Comparison of ENCODE assay signal across 1 cellular context in genomic region chr14:93042968-93043940, GRCh38.
A peak's percentile ranks its signal among the peaks of the same experiment; 100 is the strongest.
TF ChIP-seq lines count a peak whose summit lies in the region.

No MANE protein-coding gene starts in this region.

TF ChIP-seq in HEK293, 187 proteins besides CTCF, POLR2A, EP300 and RAD21 (continued from another document and continues in another):
- TF ChIP-seq TSHZ1 (tag by site-specific recombination; IDR thresholded peaks at IDR 0.05; ENCODE audit: borderline replicate concordance) (peak; percentile 74; the same call in 1 of the 2 replicates), ZNF792 (tag by site-specific recombination; IDR thresholded peaks at IDR 0.05) (no peak), ZNF174 (tag by site-specific recombination; IDR thresholded peaks at IDR 0.05) (no peak), ZFP3 (tag by site-specific recombination; IDR thresholded peaks at IDR 0.05; ENCODE audit: low read depth) (no peak), OSR2 (tag by site-specific recombination; IDR thresholded peaks at IDR 0.05) (peak; percentile 53; the same call in 1 of the 2 replicates), ZNF677 (tag by site-specific recombination; IDR thresholded peaks at IDR 0.05) (no peak), ZNF404 (tag by site-specific recombination; IDR thresholded peaks at IDR 0.05) (no peak), FEZF1 (tag by site-specific recombination; IDR thresholded peaks at IDR 0.05) (peak; percentile 92), TCF7L2 (IDR thresholded peaks at IDR 0.05; ENCODE audit: borderline replicate concordance, low read depth, low read length) (no peak), ZNF596 (tag by site-specific recombination; IDR thresholded peaks at IDR 0.05) (no peak), ZNF211 (tag by site-specific recombination; IDR thresholded peaks at IDR 0.05; ENCODE audit: low read depth) (no peak), GLI2 (tag by site-specific recombination; IDR thresholded peaks at IDR 0.05; ENCODE audit: borderline replicate concordance, low read depth) (no peak), ZNF394 (tag by site-specific recombination; IDR thresholded peaks at IDR 0.05; ENCODE audit: borderline replicate concordance) (no peak), PRDM6 (tag by site-specific recombination; IDR thresholded peaks at IDR 0.05) (peak; percentile 37; the same call in 1 of the 2 replicates), ZNF175 (tag by site-specific recombination; IDR thresholded peaks at IDR 0.05) (no peak), ZBTB49 (tag by site-specific recombination; IDR thresholded peaks at IDR 0.05; ENCODE audit: low read depth) (no peak), ZNF658 (tag by site-specific recombination; IDR thresholded peaks at IDR 0.05) (no peak), ZFHX2 (tag by site-specific recombination; conservative IDR thresholded peaks at IDR 0.05) (peak; percentile 93), ZNF660 (tag by site-specific recombination; IDR thresholded peaks at IDR 0.05) (no peak), ZBTB1 (tag by site-specific recombination; IDR thresholded peaks at IDR 0.05) (no peak), PATZ1 (tag by site-specific recombination; IDR thresholded peaks at IDR 0.05) (peak; percentile 86), SP2 (tag by site-specific recombination; IDR thresholded peaks at IDR 0.05) (peak; percentile 61), ZNF26 (tag by site-specific recombination; IDR thresholded peaks at IDR 0.05) (no peak), ZNF510 (tag by site-specific recombination; IDR thresholded peaks at IDR 0.05; ENCODE audit: insufficient replicate concordance) (no peak), ZBTB8A (tag by site-specific recombination; IDR thresholded peaks at IDR 0.05) (no peak), ZNF112 (tag by site-specific recombination; IDR thresholded peaks at IDR 0.05) (no peak), TRIM28 (IDR thresholded peaks at IDR 0.05; ENCODE audit: borderline replicate concordance, low read length) (no peak), ZNF324 (tag by site-specific recombination; IDR thresholded peaks at IDR 0.05) (0 out of 2 replicates have a peak, but pooled peaks have one; percentile 49), ZNF280D (tag by site-specific recombination; IDR thresholded peaks at IDR 0.05) (no peak), GLIS2 (tag by site-specific recombination; IDR thresholded peaks at IDR 0.05) (peak; percentile 72), IKZF3 (tag by site-specific recombination; IDR thresholded peaks at IDR 0.05) (peak; percentile 77; the same call in 1 of the 2 replicates), ZNF133 (tag by site-specific recombination; IDR thresholded peaks at IDR 0.05) (no peak), SP3 (tag by site-specific recombination; IDR thresholded peaks at IDR 0.05) (peak; percentile 50; the same call in 1 of the 2 replicates), ZNF76 (tag by site-specific recombination; IDR thresholded peaks at IDR 0.05; ENCODE audit: borderline replicate concordance, low read depth) (no peak), ZNF266 (tag by site-specific recombination; IDR thresholded peaks at IDR 0.05; ENCODE audit: low read depth) (no peak), ZSCAN16 (tag by site-specific recombination; IDR thresholded peaks at IDR 0.05) (no peak), ZSCAN23 (tag by site-specific recombination; IDR thresholded peaks at IDR 0.05) (no peak), GLI4 (tag by site-specific recombination; IDR thresholded peaks at IDR 0.05) (no peak), ZIC2 (tag by site-specific recombination; IDR thresholded peaks at IDR 0.05) (no peak)
- TF ChIP-seq, protein P1, sequence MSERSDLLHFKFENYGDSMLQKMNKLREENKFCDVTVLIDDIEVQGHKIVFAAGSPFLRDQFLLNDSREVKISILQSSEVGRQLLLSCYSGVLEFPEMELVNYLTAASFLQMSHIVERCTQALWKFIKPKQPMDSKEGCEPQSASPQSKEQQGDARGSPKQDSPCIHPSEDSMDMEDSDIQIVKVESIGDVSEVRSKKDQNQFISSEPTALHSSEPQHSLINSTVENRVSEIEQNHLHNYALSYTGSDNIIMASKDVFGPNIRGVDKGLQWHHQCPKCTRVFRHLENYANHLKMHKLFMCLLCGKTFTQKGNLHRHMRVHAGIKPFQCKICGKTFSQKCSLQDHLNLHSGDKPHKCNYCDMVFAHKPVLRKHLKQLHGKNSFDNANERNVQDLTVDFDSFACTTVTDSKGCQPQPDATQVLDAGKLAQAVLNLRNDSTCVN (tag by site-specific recombination; optimal IDR thresholded peaks at IDR 0.05) = no peak
- TF ChIP-seq, protein P2, sequence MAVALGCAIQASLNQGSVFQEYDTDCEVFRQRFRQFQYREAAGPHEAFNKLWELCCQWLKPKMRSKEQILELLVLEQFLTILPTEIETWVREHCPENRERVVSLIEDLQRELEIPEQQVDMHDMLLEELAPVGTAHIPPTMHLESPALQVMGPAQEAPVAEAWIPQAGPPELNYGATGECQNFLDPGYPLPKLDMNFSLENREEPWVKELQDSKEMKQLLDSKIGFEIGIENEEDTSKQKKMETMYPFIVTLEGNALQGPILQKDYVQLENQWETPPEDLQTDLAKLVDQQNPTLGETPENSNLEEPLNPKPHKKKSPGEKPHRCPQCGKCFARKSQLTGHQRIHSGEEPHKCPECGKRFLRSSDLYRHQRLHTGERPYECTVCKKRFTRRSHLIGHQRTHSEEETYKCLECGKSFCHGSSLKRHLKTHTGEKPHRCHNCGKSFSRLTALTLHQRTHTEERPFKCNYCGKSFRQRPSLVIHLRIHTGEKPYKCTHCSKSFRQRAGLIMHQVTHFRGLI (tag by site-specific recombination; IDR thresholded peaks at IDR 0.05) = peak; percentile 47; the same call in 1 of the 2 replicates
- TF ChIP-seq, protein P3, sequence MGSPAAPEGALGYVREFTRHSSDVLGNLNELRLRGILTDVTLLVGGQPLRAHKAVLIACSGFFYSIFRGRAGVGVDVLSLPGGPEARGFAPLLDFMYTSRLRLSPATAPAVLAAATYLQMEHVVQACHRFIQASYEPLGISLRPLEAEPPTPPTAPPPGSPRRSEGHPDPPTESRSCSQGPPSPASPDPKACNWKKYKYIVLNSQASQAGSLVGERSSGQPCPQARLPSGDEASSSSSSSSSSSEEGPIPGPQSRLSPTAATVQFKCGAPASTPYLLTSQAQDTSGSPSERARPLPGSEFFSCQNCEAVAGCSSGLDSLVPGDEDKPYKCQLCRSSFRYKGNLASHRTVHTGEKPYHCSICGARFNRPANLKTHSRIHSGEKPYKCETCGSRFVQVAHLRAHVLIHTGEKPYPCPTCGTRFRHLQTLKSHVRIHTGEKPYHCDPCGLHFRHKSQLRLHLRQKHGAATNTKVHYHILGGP (tag by site-specific recombination; IDR thresholded peaks at IDR 0.05) = no peak
